In the genomic region with DNA sequence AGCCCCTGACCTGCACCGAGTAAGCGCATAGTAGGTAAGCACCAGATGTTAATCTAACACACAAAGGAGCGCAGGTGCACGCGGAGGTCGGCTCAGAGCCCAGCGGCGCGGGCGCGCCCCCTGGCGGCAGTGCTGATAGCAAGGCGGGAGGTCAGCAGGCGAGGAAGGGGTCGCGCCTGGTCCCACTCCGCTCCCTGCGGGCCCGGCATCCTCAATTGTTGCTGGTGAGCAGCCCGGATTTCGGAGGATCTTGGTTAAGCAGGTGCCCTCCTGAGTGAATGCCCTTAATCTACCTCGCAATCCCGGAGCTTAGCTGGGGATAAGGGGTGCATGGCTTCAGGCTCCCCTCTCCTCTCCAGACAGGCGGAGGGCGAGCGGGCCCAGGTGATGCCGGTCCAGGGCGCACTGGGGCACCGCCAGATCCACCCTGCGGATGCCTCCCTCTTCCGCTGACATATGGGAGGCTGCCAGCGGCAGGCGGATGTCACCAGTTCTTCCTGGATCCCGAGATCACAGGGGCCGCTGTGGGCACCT, we compare ENCODE assay signal across 9 cellular contexts. TPM values are rescaled to one million over a fixed set of nuclear protein-coding genes. Genes with fewer than 3 reads are reported as not detected.
DNase-seq lines count a peak whose midpoint lies in the region; TF ChIP-seq lines count a peak whose summit lies in the region.
"Had no signal": no experiment of that assay in that cellular context is flagged by ENCODE, and none has a peak within 500 bp of the region (broad histone marks: within the 10 kb centered on the region; RNA-seq: fewer than 3 reads in every experiment).

No MANE protein-coding gene starts in this region.

- peaks cover 6% of the 10 kb centered on the region for H3K4me1 Mint-ChIP-seq in Calu3 (ENCODE audit: low read depth, unreplicated experiment)
- H3K4me1 Mint-ChIP-seq in activated naive CD4-positive, alpha-beta T cell treated with anti-CD3 and anti-CD28 coated beads for 36 hours (ENCODE audit: low read depth), result peaks cover 13% of the 10 kb centered on the region

- no peak overlapping the region for H3K14ac ChIP-seq in mesenchymal stem cell (ENCODE audit: low read length in 2 of 2)

- no peak overlapping the region for H2BK5ac ChIP-seq in mesenchymal stem cell (ENCODE audit: low read depth, low read length, poor library complexity, severe bottlenecking)

- no peak overlapping the region for H2AK5ac ChIP-seq in mesenchymal stem cell (ENCODE audit: low read length, severe bottlenecking)

- no peaks in the 10 kb centered on the region for H3K9me3 Mint-ChIP-seq in Calu3 (ENCODE audit: low read depth, unreplicated experiment)
- no peaks in the 10 kb centered on the region for H3K9me3 Mint-ChIP-seq in activated naive CD4-positive, alpha-beta T cell treated with anti-CD3 and anti-CD28 coated beads for 36 hours

- H3K4me3 ChIP-seq in mesenchymal stem cell (ENCODE audit: insufficient read depth in 1 of 2, low read depth in 1 of 2, low read length in 2 of 2), result no peak overlapping the region
- no peak overlapping the region for H3K4me3 ChIP-seq in effector memory CD4-positive, alpha-beta T cell (ENCODE audit: insufficient read depth, low read depth, low read length, poor library complexity, severe bottlenecking)

- WGBS in mesenchymal stem cell, result 51% methylated on average over 34 of the region's 35 CpGs

- no peak overlapping the region for H2BK15ac ChIP-seq in mesenchymal stem cell (ENCODE audit: low read depth, poor library complexity, severe bottlenecking)

- peak overlapping the region; percentile 45 for H3K4me3 Mint-ChIP-seq in Calu3 (ENCODE audit: low read depth, unreplicated experiment)
- H3K4me3 Mint-ChIP-seq in activated naive CD4-positive, alpha-beta T cell treated with anti-CD3 and anti-CD28 coated beads for 36 hours, result no peak overlapping the region

- H4K8ac ChIP-seq in mesenchymal stem cell (ENCODE audit: low read length), result no peak overlapping the region

- H3K79me1 ChIP-seq in mesenchymal stem cell (replicated peaks; ENCODE audit: low read length, poor library complexity, severe bottlenecking), result no peaks in the 10 kb centered on the region

- H3K9me3 ChIP-seq in mesenchymal stem cell (ENCODE audit: control insufficient read depth, low read length), result no peaks in the 10 kb centered on the region
- H3K9me3 ChIP-seq in effector memory CD4-positive, alpha-beta T cell (ENCODE audit: control insufficient read depth, low read length), result no peaks in the 10 kb centered on the region

- no peak overlapping the region for H3K27ac ChIP-seq in mesenchymal stem cell (ENCODE audit: low read length, poor library complexity, severe bottlenecking)
- H3K27ac ChIP-seq in effector memory CD4-positive, alpha-beta T cell (ENCODE audit: insufficient read depth, low read length, poor library complexity, severe bottlenecking), result no peak overlapping the region

- H3K36me3 ChIP-seq in mesenchymal stem cell (ENCODE audit: control insufficient read depth in 1 of 2, insufficient read depth in 2 of 2, low read depth in 1 of 2, low read length in 2 of 2), result peaks cover 0 to 4% of the 10 kb centered on the region in 2 experiments
- H3K36me3 ChIP-seq in effector memory CD4-positive, alpha-beta T cell (ENCODE audit: control insufficient read depth, insufficient read depth, low read length), result no peaks in the 10 kb centered on the region

- no peak overlapping the region for H3K23ac ChIP-seq in mesenchymal stem cell (ENCODE audit: low read length in 2 of 2)

- no peak overlapping the region for H3K27ac Mint-ChIP-seq in Calu3 (ENCODE audit: unreplicated experiment)
- H3K27ac Mint-ChIP-seq in activated naive CD4-positive, alpha-beta T cell treated with anti-CD3 and anti-CD28 coated beads for 36 hours, result no peak overlapping the region

- peak; percentile 100 for TF ChIP-seq CTCF in Calu3 (IDR thresholded peaks at IDR 0.05; ENCODE audit: unreplicated experiment)
- peak; percentile 91 for TF ChIP-seq CTCF in LNCAP (IDR thresholded peaks at IDR 0.05)

- DNase-seq in Calu3, result peak; percentile 87
- peak; percentile 59 for DNase-seq in activated naive CD4-positive, alpha-beta T cell treated with anti-CD3 and anti-CD28 coated beads for 36 hours
- no peak for DNase-seq in mesenchymal stem cell
- DNase-seq in effector memory CD4-positive, alpha-beta T cell, result no peak
- DNase-seq in COLO829 (ENCODE audit: low spot score), result no peak
- no peak for DNase-seq in NOMO-1 treated with dmso at 0.1 percent for 144 hours (lab: John Stamatoyannopoulos, UW; ENCODE audit: unreplicated experiment)
- DNase-seq in NCI-H446 treated with DMSO at 0.1 percent for 48 hours (lab: John Stamatoyannopoulos, UW), result no peak

- peaks cover 21% of the 10 kb centered on the region for H3K4me1 ChIP-seq in mesenchymal stem cell (ENCODE audit: control insufficient read depth, insufficient read depth, low read depth, low read length)
- H3K4me1 ChIP-seq in effector memory CD4-positive, alpha-beta T cell (ENCODE audit: control insufficient read depth, insufficient read depth, low read length, poor library complexity, severe bottlenecking), result peaks cover 15% of the 10 kb centered on the region

- intact Hi-C loops in Calu3 (cut with micrococcal nuclease; ENCODE audit: unreplicated experiment), result no loop called here
- intact Hi-C loops in activated naive CD4-positive, alpha-beta T cell treated with anti-CD3 and anti-CD28 coated beads for 36 hours (cut with micrococcal nuclease), result loop anchor here (10.0 kb wide), 1 partner anchor 608 kb away; no protein-coding TSS in a partner anchor

- H3K18ac ChIP-seq in mesenchymal stem cell (ENCODE audit: low read depth in 1 of 2, low read length in 2 of 2), result no peak overlapping the region

- H2BK12ac ChIP-seq in mesenchymal stem cell (ENCODE audit: low read length in 2 of 2), result no peak overlapping the region

- CTCF ChIA-PET in Calu3 (lab: Charles Lee), result interaction anchor here (1.0 to 1.6 kb wide), 4 partner anchors 10 to 55 kb away, joined by 3 to 6 read pairs (median 3); no protein-coding TSS in a partner anchor
- CTCF ChIA-PET in activated naive CD4-positive, alpha-beta T cell treated with anti-CD3 and anti-CD28 coated beads for 36 hours (lab: Charles Lee), result interaction anchor here (1.1 to 1.3 kb wide), 2 partner anchors 27 to 31 kb away, joined by 3 to 4 read pairs; no protein-coding TSS in a partner anchor

- H3K27me3 Mint-ChIP-seq in Calu3 (ENCODE audit: unreplicated experiment), result peaks cover 88% of the 10 kb centered on the region
- H3K27me3 Mint-ChIP-seq in activated naive CD4-positive, alpha-beta T cell treated with anti-CD3 and anti-CD28 coated beads for 36 hours (ENCODE audit: low read depth), result peaks cover 43% of the 10 kb centered on the region

- H3K9ac ChIP-seq in mesenchymal stem cell (ENCODE audit: low read length), result no peak overlapping the region

- H3K36me3 Mint-ChIP-seq in Calu3 (ENCODE audit: insufficient read depth, unreplicated experiment), result no peaks in the 10 kb centered on the region
- H3K36me3 Mint-ChIP-seq in activated naive CD4-positive, alpha-beta T cell treated with anti-CD3 and anti-CD28 coated beads for 36 hours (ENCODE audit: low read depth), result no peaks in the 10 kb centered on the region

- no peak overlapping the region for H2BK120ac ChIP-seq in mesenchymal stem cell (ENCODE audit: low read depth, low read length)

- H3K4me2 ChIP-seq in mesenchymal stem cell (ENCODE audit: low read length, poor library complexity, severe bottlenecking), result no peak overlapping the region

- H3K4ac ChIP-seq in mesenchymal stem cell (ENCODE audit: low read depth in 1 of 2, low read length in 2 of 2), result no peak overlapping the region

- H2AFZ ChIP-seq in mesenchymal stem cell (ENCODE audit: low read depth, low read length), result no peak overlapping the region

- peak overlapping the region; percentile 45 for H4K91ac ChIP-seq in mesenchymal stem cell (ENCODE audit: low read length)

- peaks cover 61 to 79% of the 10 kb centered on the region in 2 experiments for H3K27me3 ChIP-seq in mesenchymal stem cell (ENCODE audit: control insufficient read depth in 1 of 2, insufficient read depth in 1 of 2, low read length in 2 of 2)
- peaks cover 43% of the 10 kb centered on the region for H3K27me3 ChIP-seq in effector memory CD4-positive, alpha-beta T cell (replicated peaks; ENCODE audit: control insufficient read depth, insufficient read depth, low read length, poor library complexity, severe bottlenecking)

- BruUV-seq in Calu3 (replicated peaks; lab: Mats Ljungman, UMichigan), result no TSS peak

RNA-seq across cellular contexts. Expression of a gene that starts 4.0 kb away (rescaled TPM):
- total RNA-seq in Calu3 (2022), result 5.2 and 6.1 TPM in 2 replicates
- total RNA-seq in activated naive CD4-positive, alpha-beta T cell treated with anti-CD3 and anti-CD28 coated beads for 36 hours, result not detected
- 1.1 TPM for polyA plus RNA-seq in mesenchymal stem cell (2013, experiment 1 of 2)
- polyA plus RNA-seq in mesenchymal stem cell (2013, experiment 2 of 2), result 1.1 TPM

RNA-seq across cellular contexts. Expression of a gene that starts 28.9 kb away (rescaled TPM):
- not detected in 2 replicates for total RNA-seq in Calu3 (2022)
- total RNA-seq in activated naive CD4-positive, alpha-beta T cell treated with anti-CD3 and anti-CD28 coated beads for 36 hours, result not detected
- polyA plus RNA-seq in mesenchymal stem cell (2013, experiment 1 of 2), result not detected
- polyA plus RNA-seq in mesenchymal stem cell (2013, experiment 2 of 2), result not detected
- total RNA-seq: pulmonary artery endothelial cell had no signal

Comparison
In these comparisons a context has a peak if more than half of its experiments do, and no peak if none do; other contexts are left out.
1. DNase-seq: peak in Calu3 (single experiment) and activated naive CD4-positive, alpha-beta T cell treated with anti-CD3 and anti-CD28 coated beads for 36 hours (single experiment); none in mesenchymal stem cell (single experiment), effector memory CD4-positive, alpha-beta T cell (0 of 3), COLO829 (single experiment), NOMO-1 treated with dmso at 0.1 percent for 144 hours (single experiment) and NCI-H446 treated with DMSO at 0.1 percent for 48 hours (single experiment).